In the genomic region with DNA sequence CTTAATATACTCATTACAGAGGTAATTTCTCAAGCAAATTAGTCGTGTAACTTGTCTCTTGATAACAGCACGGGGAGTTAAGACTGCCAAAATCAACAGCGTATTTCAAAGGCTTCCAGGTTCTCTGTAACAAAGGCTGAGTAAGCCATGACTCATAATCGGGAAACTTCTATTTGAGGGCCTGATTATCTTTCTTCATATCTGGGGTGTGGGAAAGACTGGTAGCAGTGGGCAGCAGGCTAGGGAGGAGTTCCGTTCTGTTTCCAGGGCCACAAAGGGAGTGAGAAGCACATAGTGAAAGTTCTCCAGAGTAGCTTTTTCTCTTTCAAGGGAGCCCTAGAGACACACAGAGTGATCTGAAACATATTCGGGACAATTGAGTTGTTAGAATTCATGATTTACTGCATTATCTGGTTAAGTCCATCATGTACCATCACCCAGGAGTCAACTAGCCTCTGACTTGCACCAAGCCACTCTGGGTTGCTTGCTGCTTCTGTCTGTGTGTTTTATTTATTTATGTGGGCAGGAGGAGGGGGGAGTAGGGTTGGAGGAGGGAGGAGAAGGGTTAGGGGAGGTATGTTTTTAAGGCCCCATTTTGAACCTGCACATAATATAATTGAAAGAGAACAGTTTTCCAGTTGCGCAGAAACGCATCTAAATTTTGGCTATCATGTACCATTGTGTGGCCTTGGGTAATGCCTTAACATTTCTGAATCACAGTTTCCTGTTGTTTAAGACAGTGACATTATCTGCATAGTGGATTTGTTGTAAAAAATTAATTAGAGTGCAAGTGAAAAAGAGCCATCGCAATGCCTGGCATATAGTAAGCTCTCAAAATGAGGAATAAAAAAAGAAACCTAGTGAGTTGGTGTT, we compare ENCODE assay signal across 8 cellular contexts.
A peak's percentile ranks its signal among the peaks of the same experiment; 100 is the strongest.
DNase-seq lines count a peak whose midpoint lies in the region; ATAC-seq, FAIRE-seq and TF ChIP-seq lines count a peak whose summit lies in the region.

No MANE protein-coding gene starts in this region.

- intact Hi-C loops in kidney (cut with DNase I): no loop called here

- DNase-seq in AG08396 (ENCODE audit: low spot score) (peak; percentile 23), LoVo (ENCODE audit: low spot score) (peak; percentile 92), amniotic epithelial cell (ENCODE audit: low read depth) (peak; percentile 95), kidney (no peak), superior temporal gyrus (ENCODE audit: extremely low spot score) (peak; percentile 55), GM12891 (ENCODE audit: insufficient read length, low spot score) (no peak), GOT3 (lab: John Stamatoyannopoulos, UW) (no peak)

- peak overlapping the region in 1 of 2 donors; percentile 59 for H3K27ac ChIP-seq in kidney (ENCODE audit: low read depth in 2 of 2, low read length in 2 of 2)

- FAIRE-seq in kidney (lab: Jason Lieb, UNC): no peak
- no peak for FAIRE-seq in GM12891 (lab: Jason Lieb, UNC)

- no peaks in the 10 kb centered on the region for H3K9me3 ChIP-seq in kidney (ENCODE audit: control insufficient read depth in 1 of 2, low read length in 2 of 2)

- no peak for ATAC-seq in HG02870 (IDR thresholded peaks at IDR 0.05; ENCODE audit: unreplicated experiment)

- no peak for TF ChIP-seq POLR2A in GM12891 (IDR thresholded peaks at IDR 0.05; ENCODE audit: low read depth, low read length)

- peak overlapping the region in 1 of 2 donors; percentile 63 for H3K9ac ChIP-seq in kidney (ENCODE audit: low read length in 2 of 2)

- peak overlapping the region; percentile 7 to 13 for H3K4me3 ChIP-seq in kidney (ENCODE audit: low read length in 2 of 2)

- H3K36me3 ChIP-seq in kidney (ENCODE audit: control insufficient read depth in 1 of 2, insufficient read depth in 2 of 2, low read length in 2 of 2): no peaks in the 10 kb centered on the region

- peaks cover 4% of the 10 kb centered on the region in 2 donors for H3K4me1 ChIP-seq in kidney (ENCODE audit: control insufficient read depth in 1 of 2, insufficient read depth in 1 of 2, low read depth in 1 of 2, low read length in 2 of 2)

- no peak for TF ChIP-seq CTCF in kidney (IDR thresholded peaks at IDR 0.05; ENCODE audit: borderline replicate concordance, extremely low read depth, insufficient read depth)

TF ChIP-seq in GM12891, 5 proteins besides CTCF, POLR2A, EP300 and RAD21:
- TF ChIP-seq POLR2AphosphoS5 (IDR thresholded peaks at IDR 0.05; ENCODE audit: low read depth, low read length) (no peak), PAX5 (IDR thresholded peaks at IDR 0.05; ENCODE audit: insufficient read depth, low read length, severe bottlenecking) (no peak), POU2F2 (IDR thresholded peaks at IDR 0.05; ENCODE audit: low read depth, low read length) (no peak), SPI1 (IDR thresholded peaks at IDR 0.05; ENCODE audit: low read depth, low read length) (no peak), TAF1 (IDR thresholded peaks at IDR 0.05; ENCODE audit: low read depth, low read length) (no peak)

Comparison
In these comparisons a context has a peak if more than half of its experiments do, and no peak if none do; other contexts are left out.
1. DNase-seq: peak in AG08396 (single experiment), LoVo (single experiment), amniotic epithelial cell (single experiment) and superior temporal gyrus (single experiment); none in kidney (single experiment), GM12891 (single experiment) and GOT3 (single experiment).